15 cellular contexts compared by ENCODE assay signal in genomic region chr1:211355873-211356272, GRCh38. TPM values are rescaled to one million over a fixed set of nuclear protein-coding genes. Genes with fewer than 3 reads are reported as not detected.
A peak's percentile ranks its signal among the peaks of the same experiment; 100 is the strongest.
DNase-seq lines count a peak whose midpoint lies in the region; ATAC-seq and TF ChIP-seq lines count a peak whose summit lies in the region.
"Had no signal": no experiment of that assay in that cellular context is flagged by ENCODE, and none has a peak within 500 bp of the region (broad histone marks: within the 10 kb centered on the region; RNA-seq: fewer than 3 reads in every experiment).

No MANE protein-coding gene starts in this region.

- peaks cover 51% of the 10 kb centered on the region for H3K4me1 Mint-ChIP-seq in activated CD4-positive, alpha-beta T cell treated with anti-CD3 and anti-CD28 coated beads, Interleukin-2, amount 10 ng/mL, durations not matched to agents 24 days and 14 days
- H3K4me1 Mint-ChIP-seq in CD4-positive, alpha-beta T cell (ENCODE audit: low read depth): peaks cover 52% of the 10 kb centered on the region
- H3K4me1 Mint-ChIP-seq in activated CD8-positive, alpha-beta T cell treated with anti-CD3 and anti-CD28 coated beads for 36 hours (ENCODE audit: low read depth): peaks cover 65% of the 10 kb centered on the region
- H3K4me1 Mint-ChIP-seq in effector memory CD8-positive, alpha-beta T cell (ENCODE audit: low read depth in 2 of 2): peaks cover 44 to 56% of the 10 kb centered on the region in 2 donors
- H3K4me1 Mint-ChIP-seq in CD14-positive monocyte: peaks cover 4% of the 10 kb centered on the region

- POLR2A ChIA-PET in CD4-positive, alpha-beta T cell (lab: Charles Lee): interaction anchor here (1.0 kb wide), 1 partner anchor 30 kb away, joined by 3 read pairs; the partner anchor contains the start of gene TRAF5
- POLR2A ChIA-PET in activated CD8-positive, alpha-beta T cell treated with anti-CD3 and anti-CD28 coated beads for 36 hours (lab: Charles Lee): interaction anchor here (0.9 to 1.8 kb wide), 3 partner anchors 19 to 29 kb away, joined by 3 to 7 read pairs (median 3); partner anchors contain the start of gene TRAF5

- H3K9me3 ChIP-seq in CD4-positive, alpha-beta T cell (ENCODE audit: control insufficient read depth, low read length): no peaks in the 10 kb centered on the region
- no peaks in the 10 kb centered on the region for H3K9me3 ChIP-seq in WERI-Rb-1 (ENCODE audit: severe bottlenecking)
- H3K9me3 ChIP-seq: Caco-2 had no signal

- H3K36me3 ChIP-seq in WERI-Rb-1: peaks cover 64% of the 10 kb centered on the region

- no peaks in the 10 kb centered on the region for H3K27me3 Mint-ChIP-seq in activated CD4-positive, alpha-beta T cell treated with anti-CD3 and anti-CD28 coated beads, Interleukin-2, amount 10 ng/mL, durations not matched to agents 24 days and 14 days
- H3K27me3 Mint-ChIP-seq in CD4-positive, alpha-beta T cell: no peaks in the 10 kb centered on the region
- no peaks in the 10 kb centered on the region for H3K27me3 Mint-ChIP-seq in activated CD8-positive, alpha-beta T cell treated with anti-CD3 and anti-CD28 coated beads for 36 hours
- H3K27me3 Mint-ChIP-seq in effector memory CD8-positive, alpha-beta T cell: no peaks in the 10 kb centered on the region
- H3K27me3 Mint-ChIP-seq in CD14-positive monocyte (ENCODE audit: low read depth in 3 of 3): peaks cover 0 to 3% (median 0%) of the 10 kb centered on the region in 3 donors

- peaks cover 6% of the 10 kb centered on the region for H3K9me3 Mint-ChIP-seq in activated CD4-positive, alpha-beta T cell treated with anti-CD3 and anti-CD28 coated beads, Interleukin-2, amount 10 ng/mL, durations not matched to agents 24 days and 14 days
- H3K9me3 Mint-ChIP-seq in CD4-positive, alpha-beta T cell: no peaks in the 10 kb centered on the region
- peaks cover 11% of the 10 kb centered on the region for H3K9me3 Mint-ChIP-seq in activated CD8-positive, alpha-beta T cell treated with anti-CD3 and anti-CD28 coated beads for 36 hours
- H3K9me3 Mint-ChIP-seq in effector memory CD8-positive, alpha-beta T cell: no peaks in the 10 kb centered on the region
- H3K9me3 Mint-ChIP-seq in CD14-positive monocyte: peaks cover 0 to 6% (median 4%) of the 10 kb centered on the region in 7 donors

- intact Hi-C loops in activated CD4-positive, alpha-beta T cell treated with anti-CD3 and anti-CD28 coated beads, Interleukin-2, amount 10 ng/mL, durations not matched to agents 24 days and 14 days (cut with micrococcal nuclease): no loop called here
- intact Hi-C loops in CD4-positive, alpha-beta T cell (cut with DNase I, micrococcal nuclease): loop anchor here in 1 of 2 experiments (5.0 kb wide), 1 partner anchor 1519 kb away; no protein-coding TSS in a partner anchor
- intact Hi-C loops in activated CD8-positive, alpha-beta T cell treated with anti-CD3 and anti-CD28 coated beads for 36 hours (cut with micrococcal nuclease): no loop called here
- intact Hi-C loops in CD14-positive monocyte (cut with micrococcal nuclease): no loop called here

- CTCF ChIA-PET in CD4-positive, alpha-beta T cell (lab: Charles Lee): interaction anchor here (3.1 kb wide), 1 partner anchor 32 kb away, joined by 13 read pairs; no protein-coding TSS in a partner anchor
- CTCF ChIA-PET in activated CD8-positive, alpha-beta T cell treated with anti-CD3 and anti-CD28 coated beads for 36 hours (lab: Charles Lee): interaction anchor here (0.9 to 3.6 kb wide), 4 partner anchors 33 to 121 kb away, joined by 3 to 23 read pairs (median 3); no protein-coding TSS in a partner anchor

- ATAC-seq in CD4-positive, alpha-beta T cell (ENCODE audit: poor library complexity): no peak
- ATAC-seq in activated CD8-positive, alpha-beta T cell treated with anti-CD3 and anti-CD28 coated beads for 36 hours: peak; percentile 62
- no peak for ATAC-seq in effector memory CD8-positive, alpha-beta T cell (replicated peaks)

- no peak for DNase-seq in activated CD4-positive, alpha-beta T cell treated with anti-CD3 and anti-CD28 coated beads, Interleukin-2, amount 10 ng/mL, durations not matched to agents 24 days and 14 days
- DNase-seq in activated CD4-positive, alpha-beta T cell treated with anti-CD3 and anti-CD28 coated beads for 4 hours: no peak
- no peak for DNase-seq in CD4-positive, alpha-beta T cell
- peak; percentile 54 for DNase-seq in activated CD8-positive, alpha-beta T cell treated with anti-CD3 and anti-CD28 coated beads for 36 hours
- no peak for DNase-seq in effector memory CD8-positive, alpha-beta T cell
- DNase-seq in CD14-positive monocyte (ENCODE audit: low spot score) (no peak), DMS53 (lab: John Stamatoyannopoulos, UW) (no peak), WERI-Rb-1 (no peak)
- DNase-seq: Caco-2, KG1, NCI-H1417 treated with DMSO at 0.1 percent for 48 hours, NCI-H1930, NCI-H2171, NCI-H774 had no signal

- H3K27me3 ChIP-seq in CD4-positive, alpha-beta T cell (ENCODE audit: control insufficient read depth, insufficient read depth, low read length): no peaks in the 10 kb centered on the region
- no peaks in the 10 kb centered on the region for H3K27me3 ChIP-seq in WERI-Rb-1 (ENCODE audit: insufficient read depth, low read depth, severe bottlenecking)
- H3K27me3 ChIP-seq: BLaER1 treated with 17β-estradiol and CSF1 and Interleukin-3, amounts not matched to agents 10 nM and 100 nM had no signal

- no peak overlapping the region for H3K4me3 Mint-ChIP-seq in activated CD4-positive, alpha-beta T cell treated with anti-CD3 and anti-CD28 coated beads, Interleukin-2, amount 10 ng/mL, durations not matched to agents 24 days and 14 days
- H3K4me3 Mint-ChIP-seq in CD4-positive, alpha-beta T cell: no peak overlapping the region
- H3K4me3 Mint-ChIP-seq in activated CD8-positive, alpha-beta T cell treated with anti-CD3 and anti-CD28 coated beads for 36 hours: no peak overlapping the region
- no peak overlapping the region for H3K4me3 Mint-ChIP-seq in effector memory CD8-positive, alpha-beta T cell
- no peak overlapping the region for H3K4me3 Mint-ChIP-seq in CD14-positive monocyte

- no peak for TF ChIP-seq CTCF in CD4-positive, alpha-beta T cell (IDR thresholded peaks at IDR 0.05)
- no peak for TF ChIP-seq CTCF in activated CD8-positive, alpha-beta T cell treated with anti-CD3 and anti-CD28 coated beads for 36 hours (IDR thresholded peaks at IDR 0.05)
- TF ChIP-seq CTCF in CD14-positive monocyte (IDR thresholded peaks at IDR 0.05) (no peak), WERI-Rb-1 (IDR thresholded peaks at IDR 0.05; ENCODE audit: low read depth, low read length) (no peak)

- H3K4me3 ChIP-seq in WERI-Rb-1 (ENCODE audit: low read depth, low read length): no peak overlapping the region
- H3K4me3 ChIP-seq: BLaER1 treated with 17β-estradiol and CSF1 and Interleukin-3, amounts not matched to agents 10 nM and 100 nM had no signal

- H3K27ac ChIP-seq in CD4-positive, alpha-beta T cell (ENCODE audit: low read depth, low read length): no peak overlapping the region
- no peak overlapping the region for H3K27ac ChIP-seq in WERI-Rb-1
- H3K27ac ChIP-seq: BLaER1 treated with 17β-estradiol and CSF1 and Interleukin-3, amounts not matched to agents 10 nM and 100 nM had no signal

- peaks cover 66% of the 10 kb centered on the region for H3K36me3 Mint-ChIP-seq in activated CD4-positive, alpha-beta T cell treated with anti-CD3 and anti-CD28 coated beads, Interleukin-2, amount 10 ng/mL, durations not matched to agents 24 days and 14 days (ENCODE audit: low read depth)
- peaks cover 69% of the 10 kb centered on the region for H3K36me3 Mint-ChIP-seq in CD4-positive, alpha-beta T cell (ENCODE audit: low read depth)
- peaks cover 58% of the 10 kb centered on the region for H3K36me3 Mint-ChIP-seq in activated CD8-positive, alpha-beta T cell treated with anti-CD3 and anti-CD28 coated beads for 36 hours (ENCODE audit: low read depth)
- H3K36me3 Mint-ChIP-seq in effector memory CD8-positive, alpha-beta T cell (ENCODE audit: insufficient read depth): peaks cover 45% of the 10 kb centered on the region
- H3K36me3 Mint-ChIP-seq in CD14-positive monocyte: peaks cover 0 to 3% of the 10 kb centered on the region in 2 donors

- H3K27ac Mint-ChIP-seq in activated CD4-positive, alpha-beta T cell treated with anti-CD3 and anti-CD28 coated beads, Interleukin-2, amount 10 ng/mL, durations not matched to agents 24 days and 14 days: peak overlapping the region; percentile 43
- peak overlapping the region; percentile 57 for H3K27ac Mint-ChIP-seq in CD4-positive, alpha-beta T cell
- peak overlapping the region; percentile 44 for H3K27ac Mint-ChIP-seq in activated CD8-positive, alpha-beta T cell treated with anti-CD3 and anti-CD28 coated beads for 36 hours
- H3K27ac Mint-ChIP-seq in effector memory CD8-positive, alpha-beta T cell: peak overlapping the region; percentile 90 to 92
- H3K27ac Mint-ChIP-seq in CD14-positive monocyte: no peak overlapping the region

RNA-seq across cellular contexts. Expression of gene TRAF5, which starts 29.2 kb away (rescaled TPM):
- 55.6 and 56.6 TPM in 2 replicates for total RNA-seq in activated CD4-positive, alpha-beta T cell treated with anti-CD3 and anti-CD28 coated beads, Interleukin-2, amount 10 ng/mL, durations not matched to agents 24 days and 14 days
- 10 to 100 TPM; 21.9 to 23.2 TPM for total RNA-seq in CD4-positive, alpha-beta T cell
- total RNA-seq in activated CD8-positive, alpha-beta T cell treated with anti-CD3 and anti-CD28 coated beads for 36 hours: 10 to 100 TPM; 40.6 to 42.5 TPM
- 1 to 10 TPM; 1.0 to 1.6 TPM for polyA plus RNA-seq in CD14-positive monocyte

Comparison
In these comparisons a context has a peak if more than half of its experiments do, and no peak if none do; other contexts are left out.
1. H3K27ac Mint-ChIP-seq: peak in activated CD4-positive, alpha-beta T cell treated with anti-CD3 and anti-CD28 coated beads, Interleukin-2, amount 10 ng/mL, durations not matched to agents 24 days and 14 days (single experiment), CD4-positive, alpha-beta T cell (single experiment), activated CD8-positive, alpha-beta T cell treated with anti-CD3 and anti-CD28 coated beads for 36 hours (single experiment) and effector memory CD8-positive, alpha-beta T cell (2 of 2); none in CD14-positive monocyte (0 of 7).